ENCODE assay signal across 25 cellular contexts in genomic region chr20:34331838-34332237, GRCh38. TPM values are rescaled to one million over a fixed set of nuclear protein-coding genes. Genes with fewer than 3 reads are reported as not detected.
DNase-seq lines count a peak whose midpoint lies in the region; ATAC-seq, FAIRE-seq and TF ChIP-seq lines count a peak whose summit lies in the region.
"Had no signal": no experiment of that assay in that cellular context is flagged by ENCODE, and none has a peak within 500 bp of the region (broad histone marks: within the 10 kb centered on the region; RNA-seq: fewer than 3 reads in every experiment).

No MANE protein-coding gene starts in this region.

- no peak for TF ChIP-seq EP300 in HepG2 (IDR thresholded peaks at IDR 0.05; ENCODE audit: low read depth in 2 of 2, low read length in 2 of 2)
- no peak for TF ChIP-seq EP300 in HepG2 (CRISPR knock-in tag; IDR thresholded peaks at IDR 0.05; ENCODE audit: borderline replicate concordance)

- in situ Hi-C loops in HepG2 (cut with HindIII; ENCODE audit: extremely low pct_ligation_motif_present, low pct_unique_long_range_greater_than_20kb), result no loop called here

- POLR2A ChIA-PET in HepG2 (lab: Yijun Ruan, JAX), result interaction anchor here (0.8 to 7.5 kb wide), 4 partner anchors 9 to 185 kb away, joined by 3 to 89 read pairs (median 4); partner anchors contain the start of genes DYNLRB1 and ITCH
- POLR2A ChIA-PET in HEK293T (lab: Yijun Ruan, JAX), result no interaction called here

- peaks cover 11% of the 10 kb centered on the region for H3K4me1 Mint-ChIP-seq in central memory CD8-positive, alpha-beta T cell
- peaks cover 35% of the 10 kb centered on the region for H3K4me1 Mint-ChIP-seq in type B pancreatic cell (ENCODE audit: unreplicated experiment)
- H3K4me1 Mint-ChIP-seq: B cell, CD14-positive monocyte had no signal

- no peak for FAIRE-seq in HepG2 (lab: Jason Lieb, UNC)
- FAIRE-seq: GM12891, H54 had no signal

- no peaks in the 10 kb centered on the region for H3K27me3 Mint-ChIP-seq in central memory CD8-positive, alpha-beta T cell
- H3K27me3 Mint-ChIP-seq in type B pancreatic cell, result no peaks in the 10 kb centered on the region
- H3K27me3 Mint-ChIP-seq: B cell; CD8-positive, alpha-beta memory T cell had no signal

- H3K27ac ChIP-seq in HepG2 (ENCODE audit: extremely low read length, insufficient read depth, low read length) (peak overlapping the region; percentile 63), right lobe of liver (peak overlapping the region in 1 of 3 donors; percentile 78), left ventricle myocardium inferior (replicated peaks) (no peak overlapping the region)
- H3K27ac ChIP-seq: 22Rv1, SJSA1 had no signal

- no peak overlapping the region for H3K4me3 Mint-ChIP-seq in central memory CD8-positive, alpha-beta T cell
- no peak overlapping the region for H3K4me3 Mint-ChIP-seq in type B pancreatic cell
- H3K4me3 Mint-ChIP-seq: B cell; CD14-positive monocyte; CD8-positive, alpha-beta memory T cell had no signal

- no peaks in the 10 kb centered on the region for H4K20me1 ChIP-seq in HepG2 (ENCODE audit: insufficient read depth, low read length)

- ATAC-seq in HepG2 (no peak), right lobe of liver (no peak), HG03342 (IDR thresholded peaks at IDR 0.05; ENCODE audit: unreplicated experiment) (no peak)
- ATAC-seq in central memory CD8-positive, alpha-beta T cell (replicated peaks; ENCODE audit: extremely low read depth, poor library complexity, severe bottlenecking), result no peak

- H3K27me3 ChIP-seq in HepG2 (ENCODE audit: control insufficient read depth in 1 of 2, insufficient read depth in 2 of 2, low read length in 2 of 2) (no peaks in the 10 kb centered on the region), right lobe of liver (no peaks in the 10 kb centered on the region), iPS-15b (ENCODE audit: control insufficient read depth, insufficient read depth, low read length) (no peaks in the 10 kb centered on the region), left ventricle myocardium inferior (ENCODE audit: low read depth) (no peaks in the 10 kb centered on the region)
- H3K27me3 ChIP-seq: SJSA1 had no signal

- H3K9ac ChIP-seq in HepG2 (ENCODE audit: insufficient read depth, low read depth, low read length) (no peak overlapping the region), iPS-15b (ENCODE audit: low read depth, low read length) (no peak overlapping the region)

- no peak for TF ChIP-seq RAD21 in HepG2 (CRISPR knock-in tag; IDR thresholded peaks at IDR 0.05)

- no peak for DNase-seq in HepG2 (ENCODE audit: low spot score)
- DNase-seq in right lobe of liver, result no peak
- DNase-seq in central memory CD8-positive, alpha-beta T cell (ENCODE audit: low spot score in 2 of 2), result no peak
- DNase-seq in type B pancreatic cell (ENCODE audit: extremely low spot score, unreplicated experiment), result no peak
- no peak for DNase-seq in left ventricle myocardium inferior
- DNase-seq in HEK293T (ENCODE audit: extremely low spot score), result no peak
- DNase-seq: CD8-positive, alpha-beta memory T cell; DMS79 treated with DMSO at 0.1 percent for 48 hours; GF-D8; Kasumi-1; NCI-H1417; NCI-H1694; NCI-H2029 treated with DMSO at 0.1 percent for 48 hours; NCI-H446 treated with DMSO at 0.1 percent for 48 hours; NCI-H526; Right ventricle myocardium superior; RPMI8226 had no signal

- BruUV-seq in HepG2 (replicated peaks; lab: Mats Ljungman, UMichigan), result no TSS peak

- TF ChIP-seq POLR2A in HepG2 (IDR thresholded peaks at IDR 0.05; ENCODE audit: insufficient read depth in 1 of 2, low read depth in 2 of 2, low read length in 2 of 2) (no peak), right lobe of liver (IDR thresholded peaks at IDR 0.05) (no peak)

- intact Hi-C loops in HepG2 (cut with micrococcal nuclease; ENCODE audit: unreplicated experiment), result loop anchor here (5.0 kb wide), 1 partner anchor 75 kb away; no protein-coding TSS in a partner anchor
- intact Hi-C loops in right lobe of liver (cut with DNase I), result no loop called here
- intact Hi-C loops in left ventricle myocardium inferior (cut with micrococcal nuclease), result no loop called here

- no peaks in the 10 kb centered on the region for H3K36me3 ChIP-seq in HepG2 (replicated peaks in 1 of 2; ENCODE audit: control insufficient read depth in 1 of 2, insufficient read depth in 2 of 2, low read length in 2 of 2)
- H3K36me3 ChIP-seq in right lobe of liver, result no peaks in the 10 kb centered on the region
- H3K36me3 ChIP-seq in iPS-15b (ENCODE audit: control insufficient read depth, insufficient read depth, low read length), result no peaks in the 10 kb centered on the region
- H3K36me3 ChIP-seq in left ventricle myocardium inferior, result no peaks in the 10 kb centered on the region
- H3K36me3 ChIP-seq: SJSA1 had no signal

- H3K4me3 ChIP-seq in HepG2 (replicated peaks in 1 of 3; ENCODE audit: insufficient read depth in 1 of 3, low read depth in 2 of 3, low read length in 3 of 3) (no peak overlapping the region), right lobe of liver (no peak overlapping the region), iPS-15b (ENCODE audit: low read depth, low read length) (peak overlapping the region; percentile 8), left ventricle myocardium inferior (no peak overlapping the region)
- H3K4me3 ChIP-seq: SJSA1 had no signal

- H2AFZ ChIP-seq in HepG2 (ENCODE audit: low read length), result no peak overlapping the region

- H3K4me2 ChIP-seq in HepG2 (ENCODE audit: low read depth, low read length), result no peak overlapping the region

- H3K9me3 ChIP-seq in HepG2 (ENCODE audit: low read length), result no peaks in the 10 kb centered on the region
- H3K9me3 ChIP-seq in right lobe of liver, result no peaks in the 10 kb centered on the region
- H3K9me3 ChIP-seq in iPS-15b (ENCODE audit: control insufficient read depth, insufficient read depth, low read length), result no peaks in the 10 kb centered on the region
- H3K9me3 ChIP-seq in left ventricle myocardium inferior (replicated peaks), result no peaks in the 10 kb centered on the region
- H3K9me3 ChIP-seq: SJSA1 had no signal

- H3K27ac Mint-ChIP-seq in central memory CD8-positive, alpha-beta T cell (ENCODE audit: low read depth), result peak overlapping the region; percentile 44
- H3K27ac Mint-ChIP-seq in type B pancreatic cell, result peak overlapping the region; percentile 57
- H3K27ac Mint-ChIP-seq: B cell, CD14-positive monocyte had no signal

- H3K79me2 ChIP-seq in HepG2 (ENCODE audit: insufficient read depth, low read length), result no peaks in the 10 kb centered on the region

- WGBS in HepG2 (ENCODE audit: low lambda C conversion rate), result 91% methylated on average over 7 of the region's 7 CpGs
- 93% methylated on average over 3 of the region's 7 CpGs for WGBS in right lobe of liver (ENCODE audit: insufficient coverage, low coverage, low lambda C conversion rate, missing lambda C conversion rate)

- CTCF ChIA-PET in HepG2 (lab: Yijun Ruan, JAX; ENCODE audit: low intra/inter-chr PET ratio, low total read pairs) (no interaction called here), HEK293T (lab: Yijun Ruan, JAX) (no interaction called here)

- H3K36me3 Mint-ChIP-seq in central memory CD8-positive, alpha-beta T cell (ENCODE audit: insufficient read depth), result no peaks in the 10 kb centered on the region
- H3K36me3 Mint-ChIP-seq in type B pancreatic cell, result no peaks in the 10 kb centered on the region
- H3K36me3 Mint-ChIP-seq: CD14-positive monocyte; CD8-positive, alpha-beta memory T cell had no signal

- no peaks in the 10 kb centered on the region for H3K9me3 Mint-ChIP-seq in central memory CD8-positive, alpha-beta T cell
- no peaks in the 10 kb centered on the region for H3K9me3 Mint-ChIP-seq in type B pancreatic cell
- H3K9me3 Mint-ChIP-seq: CD8-positive, alpha-beta memory T cell had no signal

- no peak for TF ChIP-seq CTCF in HepG2 (CRISPR knock-in tag; IDR thresholded peaks at IDR 0.05)
- TF ChIP-seq CTCF in right lobe of liver (IDR thresholded peaks at IDR 0.05), result no peak
- no peak for TF ChIP-seq CTCF in type B pancreatic cell (conservative IDR thresholded peaks at IDR 0.05)
- TF ChIP-seq CTCF in left ventricle myocardium inferior (IDR thresholded peaks at IDR 0.05; ENCODE audit: borderline replicate concordance), result no peak

- H3K4me1 ChIP-seq in HepG2 (ENCODE audit: insufficient read depth, low read length) (peaks cover 65% of the 10 kb centered on the region), right lobe of liver (peaks cover 0 to 20% (median 0%) of the 10 kb centered on the region in 4 donors), iPS-15b (ENCODE audit: control insufficient read depth, insufficient read depth, low read length) (no peaks in the 10 kb centered on the region), left ventricle myocardium inferior (no peaks in the 10 kb centered on the region)

RNA-seq across cellular contexts. Expression of gene AHCY, which starts 28.7 kb away (rescaled TPM):
- 407 and 447 TPM in 2 replicates for total RNA-seq in HepG2 (2016; rRNA removed; fragmentation: Illumina TruSeq; extraction: Trizol)
- total RNA-seq in HepG2 (2016; cell fraction: cytosol; rRNA removed; fragmentation: Illumina TruSeq; extraction: Trizol; ENCODE audit: low read depth), result 184 and 192 TPM in 2 replicates
- 393 and 407 TPM in 2 replicates for total RNA-seq in HepG2 (2016; cell fraction: insoluble cytoplasmic fraction; rRNA removed; fragmentation: Illumina TruSeq; extraction: Trizol)
- 419 and 431 TPM in 2 replicates for total RNA-seq in HepG2 (2016; cell fraction: membrane; rRNA removed; fragmentation: Illumina TruSeq; extraction: Trizol)
- 242 and 265 TPM in 2 replicates for total RNA-seq in HepG2 (2016; cell fraction: nucleus; rRNA removed; fragmentation: Illumina TruSeq; extraction: Trizol)
- polyA plus RNA-seq in HepG2 (2011; rRNA removed), result 419 and 492 TPM in 2 replicates
- 522 and 613 TPM in 2 replicates for polyA plus RNA-seq in HepG2 (2011; cell fraction: cytosol; rRNA removed)
- 339 and 378 TPM in 2 replicates for polyA plus RNA-seq in HepG2 (2011; cell fraction: nucleus; rRNA removed)
- polyA plus RNA-seq in HepG2 (2012), result 339 and 364 TPM in 2 replicates
- polyA plus RNA-seq in HepG2 (2016; cell fraction: cytosol; fragmentation: Illumina TruSeq; extraction: Trizol; ENCODE audit: low read depth), result 232 and 234 TPM in 2 replicates
- 393 and 446 TPM in 2 replicates for polyA plus RNA-seq in HepG2 (2016; cell fraction: insoluble cytoplasmic fraction; fragmentation: Illumina TruSeq; extraction: Trizol; ENCODE audit: low read depth)
- polyA plus RNA-seq in HepG2 (2016; cell fraction: membrane; fragmentation: Illumina TruSeq; extraction: Trizol; ENCODE audit: low read depth), result 384 and 399 TPM in 2 replicates
- 372 and 382 TPM in 2 replicates for polyA plus RNA-seq in HepG2 (2016; cell fraction: nucleus; fragmentation: Illumina TruSeq; extraction: Trizol; ENCODE audit: insufficient read depth, low read depth)
- polyA minus RNA-seq in HepG2 (2011; rRNA and poly(A)+ RNA removed; ENCODE audit: low replicate concordance), result 730 and 1,221 TPM in 2 replicates
- polyA minus RNA-seq in HepG2 (2011; cell fraction: cytosol; rRNA and poly(A)+ RNA removed), result 306 and 309 TPM in 2 replicates
- polyA minus RNA-seq in HepG2 (2011; cell fraction: nucleus; rRNA and poly(A)+ RNA removed), result 166 and 188 TPM in 2 replicates
- 100 to 1,000 TPM in 5 of 6 experiments, 10 to 100 TPM in 1; 66.5 to 142 (median 111) TPM for total RNA-seq in right lobe of liver
- 242 and 342 TPM in 2 replicates for total RNA-seq in type B pancreatic cell (ENCODE audit: low replicate concordance)
- 66.2 TPM for total RNA-seq in left ventricle myocardium inferior

RNA-seq across cellular contexts. Expression of gene ITCH, which starts 31.2 kb away (rescaled TPM):
- total RNA-seq in HepG2 (2016; rRNA removed; fragmentation: Illumina TruSeq; extraction: Trizol) (112 and 162 TPM in 2 replicates), right lobe of liver (10 to 100 TPM; 32.8 to 71.4 (median 44.1) TPM), type B pancreatic cell (ENCODE audit: low replicate concordance) (77.2 and 86.4 TPM in 2 replicates), left ventricle myocardium inferior (40.1 TPM)
- 73.1 and 80.6 TPM in 2 replicates for total RNA-seq in HepG2 (2016; cell fraction: cytosol; rRNA removed; fragmentation: Illumina TruSeq; extraction: Trizol; ENCODE audit: low read depth)
- total RNA-seq in HepG2 (2016; cell fraction: insoluble cytoplasmic fraction; rRNA removed; fragmentation: Illumina TruSeq; extraction: Trizol), result 111 and 151 TPM in 2 replicates
- total RNA-seq in HepG2 (2016; cell fraction: membrane; rRNA removed; fragmentation: Illumina TruSeq; extraction: Trizol), result 75.4 and 81.7 TPM in 2 replicates
- total RNA-seq in HepG2 (2016; cell fraction: nucleus; rRNA removed; fragmentation: Illumina TruSeq; extraction: Trizol), result 124 and 131 TPM in 2 replicates
- 17.4 and 20.5 TPM in 2 replicates for polyA plus RNA-seq in HepG2 (2011; rRNA removed)
- 7.4 and 12.7 TPM in 2 replicates for polyA plus RNA-seq in HepG2 (2011; cell fraction: cytosol; rRNA removed)
- polyA plus RNA-seq in HepG2 (2011; cell fraction: nucleus; rRNA removed), result 12.2 and 17.3 TPM in 2 replicates
- polyA plus RNA-seq in HepG2 (2012), result 44.6 and 45.2 TPM in 2 replicates
- 5.3 and 6.3 TPM in 2 replicates for polyA plus RNA-seq in HepG2 (2016; cell fraction: cytosol; fragmentation: Illumina TruSeq; extraction: Trizol; ENCODE audit: low read depth)
- polyA plus RNA-seq in HepG2 (2016; cell fraction: insoluble cytoplasmic fraction; fragmentation: Illumina TruSeq; extraction: Trizol; ENCODE audit: low read depth), result 65.3 and 70.7 TPM in 2 replicates
- 15.2 and 15.3 TPM in 2 replicates for polyA plus RNA-seq in HepG2 (2016; cell fraction: membrane; fragmentation: Illumina TruSeq; extraction: Trizol; ENCODE audit: low read depth)
- 55.0 and 61.2 TPM in 2 replicates for polyA plus RNA-seq in HepG2 (2016; cell fraction: nucleus; fragmentation: Illumina TruSeq; extraction: Trizol; ENCODE audit: insufficient read depth, low read depth)
- polyA minus RNA-seq in HepG2 (2011; rRNA and poly(A)+ RNA removed; ENCODE audit: low replicate concordance), result 30.6 and 37.6 TPM in 2 replicates
- 38.7 and 40.1 TPM in 2 replicates for polyA minus RNA-seq in HepG2 (2011; cell fraction: cytosol; rRNA and poly(A)+ RNA removed)
- 79.4 and 86.2 TPM in 2 replicates for polyA minus RNA-seq in HepG2 (2011; cell fraction: nucleus; rRNA and poly(A)+ RNA removed)
